ENCODE assay signal across 8 cellular contexts in genomic region chr17:4711671-4712111, GRCh38. TPM values are rescaled to one million over a fixed set of nuclear protein-coding genes. Genes with fewer than 3 reads are reported as not detected.
DNase-seq lines count a peak whose midpoint lies in the region; ATAC-seq, FAIRE-seq and TF ChIP-seq lines count a peak whose summit lies in the region.

No MANE protein-coding gene starts in this region.

- POLR2A ChIA-PET in WTC11 (lab: Charles Lee), result no interaction called here

- no peak overlapping the region for H2AFZ ChIP-seq in keratinocyte (ENCODE audit: control insufficient read depth, low read length)

- peak; percentile 29 for FAIRE-seq in keratinocyte (lab: Jason Lieb, UNC)

- H3K27ac Mint-ChIP-seq in T-helper 1 cell treated with Interleukin-12 subunit alpha and Interleukin-12 subunit beta and Interleukin-4 antibody, amounts not matched to agents 30 μg/mL and 1 μg/mL, for 36 hours, result peak overlapping the region; percentile 95
- no peak overlapping the region for H3K27ac Mint-ChIP-seq in WTC11

- peak overlapping the region; percentile 72 for H3K4me2 ChIP-seq in keratinocyte (ENCODE audit: control insufficient read depth, extremely low read depth, insufficient read depth, low read depth, low read length)

- dilution Hi-C loops in keratinocyte (cut with MboI; ENCODE audit: extremely low pct_ligation_motif_present, low sequenced_read_pairs), result no loop called here

- WGBS in testis, 2 donors, result 53 to 55% methylated on average over 4 to 5 of the region's 5 CpGs

- DNase-seq in T-helper 1 cell (no peak), WTC11 (ENCODE audit: low spot score) (no peak), keratinocyte (ENCODE audit: low read depth, low spot score) (no peak), testis (peak; percentile 28)

- peaks cover 17% of the 10 kb centered on the region for H3K36me3 Mint-ChIP-seq in T-helper 1 cell treated with Interleukin-12 subunit alpha and Interleukin-12 subunit beta and Interleukin-4 antibody, amounts not matched to agents 30 μg/mL and 1 μg/mL, for 36 hours (ENCODE audit: low read depth)
- no peaks in the 10 kb centered on the region for H3K36me3 Mint-ChIP-seq in WTC11

- no peaks in the 10 kb centered on the region for H3K9me1 ChIP-seq in keratinocyte (ENCODE audit: control insufficient read depth, extremely low read depth, insufficient read depth, low read length)

- H3K79me2 ChIP-seq in keratinocyte (ENCODE audit: control insufficient read depth, insufficient read depth, low read length), result no peaks in the 10 kb centered on the region

- no peaks in the 10 kb centered on the region for H3K9me3 Mint-ChIP-seq in T-helper 1 cell treated with Interleukin-12 subunit alpha and Interleukin-12 subunit beta and Interleukin-4 antibody, amounts not matched to agents 30 μg/mL and 1 μg/mL, for 36 hours
- H3K9me3 Mint-ChIP-seq in WTC11, result peaks cover 6% of the 10 kb centered on the region

- H3K9me3 ChIP-seq in keratinocyte (ENCODE audit: control insufficient read depth, low read depth, low read length) (no peaks in the 10 kb centered on the region), testis (no peaks in the 10 kb centered on the region)

- H3K4me1 ChIP-seq in keratinocyte (ENCODE audit: control insufficient read depth, extremely low read depth, insufficient read depth, low read length) (peaks cover 9% of the 10 kb centered on the region), testis (peaks cover 3% of the 10 kb centered on the region)

- H3K9ac ChIP-seq in keratinocyte (ENCODE audit: control insufficient read depth, extremely low read depth, insufficient read depth, low read length), result no peak overlapping the region

- TF ChIP-seq CTCF in WTC11 (IDR thresholded peaks at IDR 0.05), result no peak
- no peak for TF ChIP-seq CTCF in keratinocyte (optimal IDR thresholded peaks at IDR 0.05 in 1 of 3, IDR thresholded peaks at IDR 0.05 in 1 of 3, conservative IDR thresholded peaks at IDR 0.05 in 1 of 3; ENCODE audit: extremely low read depth in 1 of 3, insufficient read depth in 2 of 3, low read length in 3 of 3)
- no peak for TF ChIP-seq CTCF in testis (IDR thresholded peaks at IDR 0.05)

- H3K27me3 ChIP-seq in keratinocyte (ENCODE audit: control insufficient read depth, extremely low read depth, insufficient read depth, low read length) (no peaks in the 10 kb centered on the region), testis (no peaks in the 10 kb centered on the region)

- no peak for TF ChIP-seq POLR2A in testis (IDR thresholded peaks at IDR 0.05)

- H4K20me1 ChIP-seq in keratinocyte (ENCODE audit: control insufficient read depth, extremely low read depth, insufficient read depth, low read length), result no peaks in the 10 kb centered on the region

- H3K27me3 Mint-ChIP-seq in T-helper 1 cell treated with Interleukin-12 subunit alpha and Interleukin-12 subunit beta and Interleukin-4 antibody, amounts not matched to agents 30 μg/mL and 1 μg/mL, for 36 hours (ENCODE audit: low read depth), result no peaks in the 10 kb centered on the region
- peaks cover 7% of the 10 kb centered on the region for H3K27me3 Mint-ChIP-seq in WTC11 (ENCODE audit: low read depth)

- CTCF ChIA-PET in WTC11 (lab: Charles Lee), result no interaction called here

- intact Hi-C loops in testis (cut with DNase I; ENCODE audit: low total_unique reads), result no loop called here

- H3K4me3 ChIP-seq in keratinocyte (ENCODE audit: control insufficient read depth in 2 of 3, extremely low read depth in 1 of 3, insufficient read depth in 2 of 3, low read depth in 1 of 3, low read length in 3 of 3) (no peak overlapping the region), testis (no peak overlapping the region)

- H3K36me3 ChIP-seq in keratinocyte (ENCODE audit: control insufficient read depth in 2 of 2, extremely low read depth in 1 of 2, insufficient read depth in 2 of 2, low read length in 2 of 2) (no peaks in the 10 kb centered on the region), testis (ENCODE audit: low read depth, missing control alignments) (no peaks in the 10 kb centered on the region)

- peaks cover 50% of the 10 kb centered on the region for H3K4me1 Mint-ChIP-seq in T-helper 1 cell treated with Interleukin-12 subunit alpha and Interleukin-12 subunit beta and Interleukin-4 antibody, amounts not matched to agents 30 μg/mL and 1 μg/mL, for 36 hours (ENCODE audit: low read depth)
- H3K4me1 Mint-ChIP-seq in WTC11, result peaks cover 14% of the 10 kb centered on the region

- peak overlapping the region; percentile 94 for H3K4me3 Mint-ChIP-seq in T-helper 1 cell treated with Interleukin-12 subunit alpha and Interleukin-12 subunit beta and Interleukin-4 antibody, amounts not matched to agents 30 μg/mL and 1 μg/mL, for 36 hours
- H3K4me3 Mint-ChIP-seq in WTC11, result peak overlapping the region; percentile 82

- ATAC-seq in WTC11, result no peak
- ATAC-seq in HG02763 (IDR thresholded peaks at IDR 0.05; ENCODE audit: unreplicated experiment), result no peak
- ATAC-seq in HG03460 (IDR thresholded peaks at IDR 0.05; ENCODE audit: unreplicated experiment), result no peak
- ATAC-seq in GM21390 (IDR thresholded peaks at IDR 0.05; ENCODE audit: unreplicated experiment), result no peak

- H3K27ac ChIP-seq in keratinocyte (ENCODE audit: control insufficient read depth, insufficient read depth, low read length) (no peak overlapping the region), testis (no peak overlapping the region)

RNA-seq across cellular contexts. Expression of gene ARRB2, which starts 1.3 kb away (rescaled TPM):
- total RNA-seq in WTC11 (2021) (79.7 to 87.8 TPM (median 81.0 TPM) in 3 replicates), testis (10 to 100 TPM; 13.5 to 19.5 TPM)
- polyA plus RNA-seq in keratinocyte (7.5 to 12.8 TPM (median 11.5 TPM) in 3 replicates), testis (ENCODE audit: insufficient read depth, low read depth, low replicate concordance) (23.0 TPM)
- polyA plus RNA-seq in keratinocyte (2011; ENCODE audit: low read depth), result 4.0 TPM
- polyA plus RNA-seq in keratinocyte (2011; cell fraction: cytosol; rRNA removed), result 6.7 and 9.1 TPM in 2 replicates
- polyA plus RNA-seq in keratinocyte (2011; cell fraction: nucleus; rRNA removed), result 5.7 and 7.8 TPM in 2 replicates
- 11.0 and 17.2 TPM in 2 replicates for polyA plus RNA-seq in keratinocyte (2012; ENCODE audit: low replicate concordance)
- polyA minus RNA-seq in keratinocyte, result 5.7 to 18.7 TPM (median 8.0 TPM) in 3 replicates
- 5.9 TPM for polyA minus RNA-seq in keratinocyte (2011; cell fraction: cytosol; rRNA and poly(A)+ RNA removed)
- 2.0 and 2.2 TPM in 2 replicates for polyA minus RNA-seq in keratinocyte (2011; cell fraction: nucleus; rRNA and poly(A)+ RNA removed)

RNA-seq across cellular contexts. Expression of gene PELP1, which starts 7.8 kb away (rescaled TPM):
- total RNA-seq in WTC11 (2021), result 177 to 218 TPM (median 178 TPM) in 3 replicates
- polyA plus RNA-seq in keratinocyte, result 5.7 to 19.7 TPM (median 8.9 TPM) in 3 replicates
- polyA plus RNA-seq in keratinocyte (2011; ENCODE audit: low read depth), result 5.0 TPM
- polyA plus RNA-seq in keratinocyte (2011; cell fraction: cytosol; rRNA removed), result 7.5 and 10.2 TPM in 2 replicates
- 30.9 and 33.6 TPM in 2 replicates for polyA plus RNA-seq in keratinocyte (2011; cell fraction: nucleus; rRNA removed)
- polyA plus RNA-seq in keratinocyte (2012; ENCODE audit: low replicate concordance), result 19.6 and 28.5 TPM in 2 replicates
- 13.6 to 115 TPM (median 27.1 TPM) in 3 replicates for polyA minus RNA-seq in keratinocyte
- polyA minus RNA-seq in keratinocyte (2011; cell fraction: cytosol; rRNA and poly(A)+ RNA removed), result 12.3 TPM
- 23.4 and 33.7 TPM in 2 replicates for polyA minus RNA-seq in keratinocyte (2011; cell fraction: nucleus; rRNA and poly(A)+ RNA removed)
- total RNA-seq in testis, result 10 to 100 TPM; 88.0 to 88.1 TPM
- 74.4 TPM for polyA plus RNA-seq in testis (ENCODE audit: insufficient read depth, low read depth, low replicate concordance)

RNA-seq across cellular contexts. Expression of gene MED11, which starts 19.5 kb away (rescaled TPM):
- 18.6 to 21.3 TPM (median 21.2 TPM) in 3 replicates for total RNA-seq in WTC11 (2021)
- 36.9 to 41.5 TPM (median 39.6 TPM) in 3 replicates for polyA plus RNA-seq in keratinocyte
- polyA plus RNA-seq in keratinocyte (2011; ENCODE audit: low read depth), result 15.2 TPM
- 28.9 and 37.2 TPM in 2 replicates for polyA plus RNA-seq in keratinocyte (2011; cell fraction: cytosol; rRNA removed)
- 23.9 and 24.4 TPM in 2 replicates for polyA plus RNA-seq in keratinocyte (2011; cell fraction: nucleus; rRNA removed)
- 15.7 and 31.9 TPM in 2 replicates for polyA plus RNA-seq in keratinocyte (2012; ENCODE audit: low replicate concordance)
- 13.9 to 30.5 TPM (median 29.3 TPM) in 3 replicates for polyA minus RNA-seq in keratinocyte
- 11.5 TPM for polyA minus RNA-seq in keratinocyte (2011; cell fraction: cytosol; rRNA and poly(A)+ RNA removed)
- polyA minus RNA-seq in keratinocyte (2011; cell fraction: nucleus; rRNA and poly(A)+ RNA removed), result 5.2 and 6.4 TPM in 2 replicates
- 10 to 100 TPM; 28.7 to 33.7 TPM for total RNA-seq in testis
- 24.6 TPM for polyA plus RNA-seq in testis (ENCODE audit: insufficient read depth, low read depth, low replicate concordance)

RNA-seq across cellular contexts. Expression of gene ZMYND15, which starts 27.9 kb away (rescaled TPM):
- 0.39 to 0.71 TPM (median 0.63 TPM) in 3 replicates for total RNA-seq in WTC11 (2021)
- 0.14 to 0.31 TPM (median 0.25 TPM) in 3 replicates for polyA plus RNA-seq in keratinocyte
- 0.52 TPM for polyA plus RNA-seq in keratinocyte (2011; ENCODE audit: low read depth)
- polyA plus RNA-seq in keratinocyte (2011; cell fraction: cytosol; rRNA removed), result 0.19 and 0.21 TPM in 2 replicates
- 1.7 and 1.9 TPM in 2 replicates for polyA plus RNA-seq in keratinocyte (2011; cell fraction: nucleus; rRNA removed)
- polyA plus RNA-seq in keratinocyte (2012; ENCODE audit: low replicate concordance), result 0.18 and 1.4 TPM in 2 replicates
- 0.10 to 0.30 TPM in 2 of 3 replicates, not detected in the other for polyA minus RNA-seq in keratinocyte
- not detected for polyA minus RNA-seq in keratinocyte (2011; cell fraction: cytosol; rRNA and poly(A)+ RNA removed)
- polyA minus RNA-seq in keratinocyte (2011; cell fraction: nucleus; rRNA and poly(A)+ RNA removed), result 0.23 and 0.32 TPM in 2 replicates
- 10 to 100 TPM; 23.7 to 25.2 TPM for total RNA-seq in testis
- 78.7 TPM for polyA plus RNA-seq in testis (ENCODE audit: insufficient read depth, low read depth, low replicate concordance)

RNA-seq across cellular contexts. Expression of gene CXCL16, which starts 28.0 kb away (rescaled TPM):
- total RNA-seq in WTC11 (2021) (3.2 to 3.8 TPM (median 3.5 TPM) in 3 replicates), testis (100 to 1,000 TPM in 1 of 2 donors, 10 to 100 TPM in 1; 53.0 to 172 TPM)
- polyA plus RNA-seq in keratinocyte (12.8 to 15.8 TPM (median 15.7 TPM) in 3 replicates), testis (ENCODE audit: insufficient read depth, low read depth, low replicate concordance) (201 TPM)
- polyA plus RNA-seq in keratinocyte (2011; ENCODE audit: low read depth), result 16.6 TPM
- 21.5 and 30.4 TPM in 2 replicates for polyA plus RNA-seq in keratinocyte (2011; cell fraction: cytosol; rRNA removed)
- polyA plus RNA-seq in keratinocyte (2011; cell fraction: nucleus; rRNA removed), result 19.3 and 19.7 TPM in 2 replicates
- polyA plus RNA-seq in keratinocyte (2012; ENCODE audit: low replicate concordance), result 15.6 and 40.3 TPM in 2 replicates
- 8.6 to 23.1 TPM (median 13.1 TPM) in 3 replicates for polyA minus RNA-seq in keratinocyte
- polyA minus RNA-seq in keratinocyte (2011; cell fraction: cytosol; rRNA and poly(A)+ RNA removed), result 19.0 TPM
- 9.4 and 9.6 TPM in 2 replicates for polyA minus RNA-seq in keratinocyte (2011; cell fraction: nucleus; rRNA and poly(A)+ RNA removed)
